ENCODE assay signal across 8 cellular contexts in the genomic region with DNA sequence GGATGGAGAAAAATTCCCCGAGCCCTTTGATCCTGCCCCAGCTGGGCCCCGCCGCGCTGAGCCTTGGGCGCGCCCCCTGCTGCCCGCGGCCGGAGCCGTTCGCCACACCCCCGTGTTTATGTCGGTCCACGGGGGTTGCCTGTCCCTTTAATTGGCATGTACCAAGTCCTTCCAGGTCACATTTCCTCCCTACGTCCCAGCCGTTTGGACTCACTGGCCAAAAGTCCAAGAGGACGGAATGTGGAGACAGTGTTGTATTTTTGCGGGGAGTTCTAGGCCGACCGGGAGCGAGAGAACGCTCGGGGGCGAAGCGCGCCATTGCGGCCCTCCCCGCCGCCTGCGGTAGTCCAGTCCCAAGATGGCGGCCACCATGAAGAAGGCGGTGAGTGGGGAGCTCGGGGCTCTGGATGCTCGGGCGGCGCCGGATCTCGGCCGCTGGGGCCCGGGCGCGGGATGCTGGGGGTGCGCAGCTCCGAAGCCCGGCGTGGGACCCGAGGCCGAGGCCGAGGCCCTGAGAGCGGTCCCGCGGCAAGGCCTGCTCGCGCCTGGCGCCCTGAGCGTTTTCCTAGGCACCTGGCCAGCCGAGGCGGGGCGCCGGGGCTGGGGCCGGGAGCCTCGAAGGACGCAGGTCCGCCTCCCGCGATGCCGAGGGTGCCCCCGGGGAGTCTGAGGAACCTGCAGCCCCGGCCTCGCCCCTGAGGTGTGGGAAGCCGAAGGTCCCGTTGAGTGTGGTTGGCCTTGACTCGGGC. TPM values are rescaled to one million over a fixed set of nuclear protein-coding genes. Genes with fewer than 3 reads are reported as not detected.
DNase-seq lines count a peak whose midpoint lies in the region; ATAC-seq lines count a peak whose summit lies in the region.

A gene with protein sequence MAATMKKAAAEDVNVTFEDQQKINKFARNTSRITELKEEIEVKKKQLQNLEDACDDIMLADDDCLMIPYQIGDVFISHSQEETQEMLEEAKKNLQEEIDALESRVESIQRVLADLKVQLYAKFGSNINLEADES (plus strand): TSS at position 345 of the 749 bp plus-strand sequence. CDS start 14 bp downstream, at position 359.

- H3K27ac ChIP-seq in mesodermal cell (ENCODE audit: low read depth, low read length, severe bottlenecking) = peak within 1 kb of the TSS; percentile 100

- H3K4me1 ChIP-seq in endocrine pancreas (ENCODE audit: control insufficient read depth, insufficient read depth, low read length) (peaks cover 10% of the 10 kb centered on the region), mesodermal cell (ENCODE audit: control insufficient read depth, insufficient read depth, low read length, poor library complexity, severe bottlenecking) (peaks cover 7% of the 10 kb centered on the region)

- peak within 1 kb of the TSS; percentile 75 for H3K9ac ChIP-seq in endocrine pancreas (ENCODE audit: control insufficient read depth, insufficient read depth, low read length)

- H3K36me3 ChIP-seq in endocrine pancreas (ENCODE audit: control insufficient read depth, insufficient read depth, low read length) (no peaks in the 10 kb centered on the region), mesodermal cell (ENCODE audit: control insufficient read depth, insufficient read depth, low read length) (peaks cover 21% of the 10 kb centered on the region)

- WGBS in mesodermal cell (ENCODE audit: insufficient coverage in 2 of 2), 2 experiments = 1% methylated on average over 49 to 55 of the region's 73 CpGs

- ATAC-seq in GM19468 (IDR thresholded peaks at IDR 0.05; ENCODE audit: extremely low read depth, unreplicated experiment) = peak; percentile 87

- DNase-seq in Caki2 (ENCODE audit: low read depth) (peak; percentile 91), HS-27A (ENCODE audit: low read depth) (peak; percentile 79), NOMO-1 (lab: John Stamatoyannopoulos, UW; ENCODE audit: unreplicated experiment in 2 of 2) (peak; percentile 65 to 78)
- DNase-seq in activated CD8-positive, alpha-beta memory T cell treated with anti-CD3 and anti-CD28 coated beads for 48 hours (ENCODE audit: low read depth in 2 of 3, low spot score in 2 of 3) = peak; percentile 55 to 76 (median 63)
- DNase-seq in stimulated activated CD8-positive, alpha-beta memory T cell treated with anti-CD3 and anti-CD28 coated beads, Interleukin-15, amount 100 ng/mL, for 4 hours (ENCODE audit: low read depth in 2 of 2) = peak; percentile 47 to 60

- H3K4me3 ChIP-seq in endocrine pancreas (ENCODE audit: control insufficient read depth, insufficient read depth, low read length) (peak within 1 kb of the TSS; percentile 76), mesodermal cell (ENCODE audit: extremely low read depth, insufficient read depth, low read length, poor library complexity, severe bottlenecking) (peak within 1 kb of the TSS; percentile 95)

- H3K9me3 ChIP-seq in endocrine pancreas (ENCODE audit: control insufficient read depth, low read length) (no peaks in the 10 kb centered on the region), mesodermal cell (ENCODE audit: control insufficient read depth, low read length) (peaks cover 3% of the 10 kb centered on the region)

- no peaks in the 10 kb centered on the region for H3K27me3 ChIP-seq in endocrine pancreas (ENCODE audit: control insufficient read depth, insufficient read depth, low read length)

- in situ Hi-C loops in Caki2 (cut with HindIII; ENCODE audit: low pct_unique_long_range_greater_than_20kb, low sequenced_read_pairs) = no loop called here

RNA-seq across cellular contexts. Expression of the gene that starts here (rescaled TPM):
- total RNA-seq in Caki2 (2014; rRNA removed; shearing (Covaris generic); ENCODE audit: low replicate concordance) = 245 and 300 TPM in 2 replicates
- 117 TPM for polyA plus RNA-seq in mesodermal cell (2013, experiment 1 of 2)
- polyA plus RNA-seq in mesodermal cell (2013, experiment 2 of 2) = 176 TPM

Comparison
In these comparisons a context has a peak if more than half of its experiments do, and no peak if none do; other contexts are left out.
1. Peak in every context shown above with its lines: DNase-seq, ATAC-seq, H3K4me3 ChIP-seq and H3K27ac ChIP-seq.